In genomic region chr3:102225407-102226132, GRCh38 we compare ENCODE assay signal across 8 cellular contexts.
DNase-seq lines count a peak whose midpoint lies in the region; ATAC-seq and TF ChIP-seq lines count a peak whose summit lies in the region.

No MANE protein-coding gene starts in this region.

- ATAC-seq in Right ventricle myocardium inferior (peak; percentile 82), HG03439 (IDR thresholded peaks at IDR 0.05; ENCODE audit: unreplicated experiment) (peak; percentile 50), left lobe of liver (peak; percentile 86)

- no peaks in the 10 kb centered on the region for H3K27me3 Mint-ChIP-seq in type B pancreatic cell

- H3K4me3 ChIP-seq in cardiac fibroblast (replicated peaks in 1 of 2; ENCODE audit: low read depth in 2 of 2, low read length in 2 of 2): no peak overlapping the region

- peaks cover 16% of the 10 kb centered on the region for H3K4me1 Mint-ChIP-seq in type B pancreatic cell (ENCODE audit: unreplicated experiment)

- intact Hi-C loops in Right ventricle myocardium inferior (cut with DNase I): loop anchor here (1.0 to 10.0 kb wide), 2 partner anchors 281 to 416 kb away; no protein-coding TSS in a partner anchor
- intact Hi-C loops in cardiac septum (cut with DNase I): loop anchor here (2.0 to 10.0 kb wide), 3 partner anchors 373 to 521 kb away; no protein-coding TSS in a partner anchor

- no peaks in the 10 kb centered on the region for H3K36me3 Mint-ChIP-seq in type B pancreatic cell

- DNase-seq in Right ventricle myocardium inferior (ENCODE audit: missing footprints) (no peak), cardiac septum (ENCODE audit: low spot score) (no peak), NCI-H774 (lab: John Stamatoyannopoulos, UW) (peak; percentile 61), cardiac fibroblast (ENCODE audit: low read depth in 2 of 2) (peak; percentile 89 to 90), left lobe of liver (ENCODE audit: low spot score) (no peak), type B pancreatic cell (ENCODE audit: extremely low spot score, unreplicated experiment) (no peak)
- no peak for DNase-seq in stimulated activated CD4-positive, alpha-beta T cell treated with anti-CD3 and anti-CD28 coated beads, Interleukin-4, amount 100 ng/mL, for 24 hours

- no peak overlapping the region for H3K4me3 Mint-ChIP-seq in type B pancreatic cell

- TF ChIP-seq CTCF in cardiac fibroblast (IDR thresholded peaks at IDR 0.05; ENCODE audit: low read depth, low read length) (peak; percentile 57), type B pancreatic cell (conservative IDR thresholded peaks at IDR 0.05) (peak; percentile 75)

- no peaks in the 10 kb centered on the region for H3K9me3 Mint-ChIP-seq in type B pancreatic cell

- no peak overlapping the region for H3K27ac Mint-ChIP-seq in type B pancreatic cell

Comparison
In these comparisons a context has a peak if more than half of its experiments do, and no peak if none do; other contexts are left out.
1. DNase-seq: peak in NCI-H774 (single experiment) and cardiac fibroblast (2 of 2); none in Right ventricle myocardium inferior (single experiment), cardiac septum (single experiment), left lobe of liver (single experiment), type B pancreatic cell (single experiment) and stimulated activated CD4-positive, alpha-beta T cell treated with anti-CD3 and anti-CD28 coated beads, Interleukin-4, amount 100 ng/mL, for 24 hours (single experiment).
2. Peak in every context shown above with its lines, with median percentiles within 50 percentile points of each other: ATAC-seq.